10 cellular contexts compared by ENCODE assay signal in the genomic region with DNA sequence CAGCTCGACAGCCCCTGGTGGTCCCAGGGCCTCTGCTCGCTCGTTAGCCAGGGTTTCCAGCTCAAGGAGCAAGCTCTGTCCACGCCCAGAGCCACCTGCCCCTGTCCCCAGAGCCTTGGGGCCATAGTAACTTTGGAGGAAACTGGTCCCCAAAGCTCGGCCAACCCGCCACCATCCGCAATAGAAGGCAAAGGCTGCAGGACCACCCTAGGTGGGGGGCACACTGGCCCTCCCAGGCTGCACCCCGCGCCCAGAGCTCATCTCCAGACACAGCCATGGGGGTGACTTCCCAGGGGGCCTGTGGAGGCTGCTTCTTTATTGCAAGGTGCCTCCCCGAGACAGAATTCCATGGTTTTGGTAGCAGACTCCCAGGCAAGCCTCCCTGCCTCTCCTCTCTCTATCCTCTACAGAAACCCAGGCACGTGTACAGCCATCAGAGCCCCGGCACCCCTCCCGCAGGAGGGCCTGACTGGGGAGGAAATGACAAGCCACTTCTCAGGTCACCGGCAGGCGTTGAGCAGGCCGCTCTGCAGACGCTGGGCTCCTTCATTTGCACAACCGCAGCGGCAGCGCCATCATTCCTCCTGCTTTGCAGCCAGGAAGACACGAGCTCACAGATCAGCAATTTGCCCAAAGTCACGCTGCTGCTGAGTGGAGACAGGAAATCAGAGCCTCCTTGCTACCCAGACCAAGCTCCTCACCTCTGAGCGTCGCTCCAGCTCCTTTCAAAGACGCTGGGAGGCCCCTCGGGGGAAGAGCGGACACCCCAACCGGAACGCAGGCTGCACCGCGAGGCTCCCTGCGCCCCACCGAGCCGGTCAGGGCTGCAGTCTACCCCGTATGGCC.
A peak's percentile ranks its signal among the peaks of the same experiment; 100 is the strongest.
DNase-seq lines count a peak whose midpoint lies in the region; ATAC-seq and TF ChIP-seq lines count a peak whose summit lies in the region.
"Had no signal": no experiment of that assay in that cellular context is flagged by ENCODE, and none has a peak within 500 bp of the region (broad histone marks: within the 10 kb centered on the region; RNA-seq: fewer than 3 reads in every experiment).

No MANE protein-coding gene starts in this region.

- H3K18ac ChIP-seq in neuronal stem cell (ENCODE audit: low read length) (peak overlapping the region; percentile 53), mesenchymal stem cell (ENCODE audit: low read depth in 1 of 2, low read length in 2 of 2) (no peak overlapping the region)

- H3K4me2 ChIP-seq in neuronal stem cell (ENCODE audit: insufficient read depth, low read length, poor library complexity, severe bottlenecking) (no peak overlapping the region), mesenchymal stem cell (ENCODE audit: low read length, poor library complexity, severe bottlenecking) (no peak overlapping the region)

- H2BK5ac ChIP-seq in neuronal stem cell (ENCODE audit: low read length) = no peak overlapping the region
- no peak overlapping the region for H2BK5ac ChIP-seq in mesenchymal stem cell (ENCODE audit: low read depth, low read length, poor library complexity, severe bottlenecking)

- H2BK12ac ChIP-seq in neuronal stem cell (ENCODE audit: low read length) (no peak overlapping the region), mesenchymal stem cell (ENCODE audit: low read length in 2 of 2) (no peak overlapping the region)

- H3K9me3 ChIP-seq in RWPE2 (ENCODE audit: severe bottlenecking) (no peaks in the 10 kb centered on the region), neuronal stem cell (replicated peaks in 1 of 2; ENCODE audit: control insufficient read depth in 2 of 2, insufficient read depth in 1 of 2, low read depth in 1 of 2, low read length in 2 of 2) (no peaks in the 10 kb centered on the region), mesenchymal stem cell (ENCODE audit: control insufficient read depth, low read length) (no peaks in the 10 kb centered on the region)

- H3K36me3 ChIP-seq in RWPE2 (ENCODE audit: low read depth) (no peaks in the 10 kb centered on the region), neuronal stem cell (replicated peaks in 1 of 2; ENCODE audit: control insufficient read depth in 2 of 2, insufficient read depth in 2 of 2, low read length in 2 of 2) (no peaks in the 10 kb centered on the region), mesenchymal stem cell (ENCODE audit: control insufficient read depth in 1 of 2, insufficient read depth in 2 of 2, low read depth in 1 of 2, low read length in 2 of 2) (no peaks in the 10 kb centered on the region)

- H2AK5ac ChIP-seq in neuronal stem cell (ENCODE audit: low read depth, low read length) = peak overlapping the region; percentile 48
- H2AK5ac ChIP-seq in mesenchymal stem cell (ENCODE audit: low read length, severe bottlenecking) = no peak overlapping the region

- no peak overlapping the region for H3K14ac ChIP-seq in neuronal stem cell (ENCODE audit: low read length)
- no peak overlapping the region for H3K14ac ChIP-seq in mesenchymal stem cell (ENCODE audit: low read length in 2 of 2)

- no peak overlapping the region for H3K4ac ChIP-seq in neuronal stem cell (ENCODE audit: low read length)
- no peak overlapping the region for H3K4ac ChIP-seq in mesenchymal stem cell (ENCODE audit: low read depth in 1 of 2, low read length in 2 of 2)

- H3K79me1 ChIP-seq in neuronal stem cell (ENCODE audit: low read depth, low read length) = no peaks in the 10 kb centered on the region
- no peaks in the 10 kb centered on the region for H3K79me1 ChIP-seq in mesenchymal stem cell (replicated peaks; ENCODE audit: low read length, poor library complexity, severe bottlenecking)

- H3K27ac ChIP-seq in RWPE2 (ENCODE audit: poor library complexity, severe bottlenecking) = no peak overlapping the region
- H3K27ac ChIP-seq in coronary artery = no peak overlapping the region
- no peak overlapping the region for H3K27ac ChIP-seq in neuronal stem cell (replicated peaks; ENCODE audit: low read length)
- H3K27ac ChIP-seq in mesenchymal stem cell (ENCODE audit: low read length, poor library complexity, severe bottlenecking) = no peak overlapping the region

- no peaks in the 10 kb centered on the region for H3K27me3 ChIP-seq in RWPE2 (ENCODE audit: insufficient read depth, poor library complexity, severe bottlenecking)
- no peaks in the 10 kb centered on the region for H3K27me3 ChIP-seq in neuronal stem cell (ENCODE audit: control insufficient read depth in 3 of 3, insufficient read depth in 3 of 3, low read depth in 1 of 3, low read length in 3 of 3)
- no peaks in the 10 kb centered on the region for H3K27me3 ChIP-seq in mesenchymal stem cell (ENCODE audit: control insufficient read depth in 1 of 2, insufficient read depth in 1 of 2, low read length in 2 of 2)

- H2BK15ac ChIP-seq in neuronal stem cell (ENCODE audit: low read length) (no peak overlapping the region), mesenchymal stem cell (ENCODE audit: low read depth, poor library complexity, severe bottlenecking) (no peak overlapping the region)

- H3K4me3 ChIP-seq in RWPE2 (ENCODE audit: severe bottlenecking) = no peak overlapping the region
- no peak overlapping the region for H3K4me3 ChIP-seq in coronary artery
- H3K4me3 ChIP-seq in neuronal stem cell (ENCODE audit: low read length in 2 of 2) = no peak overlapping the region
- no peak overlapping the region for H3K4me3 ChIP-seq in mesenchymal stem cell (ENCODE audit: insufficient read depth in 1 of 2, low read depth in 1 of 2, low read length in 2 of 2)

- H4K91ac ChIP-seq in neuronal stem cell (ENCODE audit: low read depth, low read length, poor library complexity) (no peak overlapping the region), mesenchymal stem cell (ENCODE audit: low read length) (no peak overlapping the region)

- H2BK120ac ChIP-seq in neuronal stem cell (ENCODE audit: low read depth, low read length) (peak overlapping the region; percentile 55), mesenchymal stem cell (ENCODE audit: low read depth, low read length) (no peak overlapping the region)

- no peak for ATAC-seq in RWPE2 (ENCODE audit: low read depth)
- no peak for ATAC-seq in HG03108 (IDR thresholded peaks at IDR 0.05; ENCODE audit: unreplicated experiment)

- H4K8ac ChIP-seq in neuronal stem cell (ENCODE audit: low read depth, low read length) = no peak overlapping the region
- no peak overlapping the region for H4K8ac ChIP-seq in mesenchymal stem cell (ENCODE audit: low read length)

- H3K23ac ChIP-seq in neuronal stem cell (ENCODE audit: low read depth, low read length, poor library complexity) (peak overlapping the region; percentile 27), mesenchymal stem cell (ENCODE audit: low read length in 2 of 2) (no peak overlapping the region)

- no peak overlapping the region for H3K9ac ChIP-seq in neuronal stem cell (ENCODE audit: low read depth, low read length, poor library complexity)
- no peak overlapping the region for H3K9ac ChIP-seq in mesenchymal stem cell (ENCODE audit: low read length)

- H3K4me1 ChIP-seq in RWPE2 (ENCODE audit: insufficient read depth, poor library complexity, severe bottlenecking) = no peaks in the 10 kb centered on the region
- peaks cover 4 to 6% of the 10 kb centered on the region in 2 donors for H3K4me1 ChIP-seq in neuronal stem cell (ENCODE audit: control insufficient read depth in 2 of 2, insufficient read depth in 1 of 2, low read depth in 1 of 2, low read length in 2 of 2)
- H3K4me1 ChIP-seq in mesenchymal stem cell (ENCODE audit: control insufficient read depth, insufficient read depth, low read depth, low read length) = peaks cover 5% of the 10 kb centered on the region

- peak; percentile 27 for DNase-seq in ELF-1 (ENCODE audit: low read depth, low spot score)
- DNase-seq in RWPE2 (ENCODE audit: low spot score) = peak; percentile 33
- DNase-seq in coronary artery (ENCODE audit: low spot score) = peak; percentile 54
- no peak for DNase-seq in neuronal stem cell (ENCODE audit: low spot score)
- DNase-seq in mesenchymal stem cell = no peak
- no peak for DNase-seq in NCI-H2107 treated with DMSO at 0.1 percent for 48 hours (lab: John Stamatoyannopoulos, UW; ENCODE audit: unreplicated experiment)
- no peak for DNase-seq in RPMI8226
- DNase-seq: effector CD8-positive, alpha-beta T cell; midbrain had no signal

- TF ChIP-seq CTCF in RWPE2 (IDR thresholded peaks at IDR 0.05; ENCODE audit: poor library complexity, severe bottlenecking) (no peak), coronary artery (IDR thresholded peaks at IDR 0.05) (no peak)

- H2AFZ ChIP-seq in neuronal stem cell (ENCODE audit: low read length) (peak overlapping the region; percentile 72), mesenchymal stem cell (ENCODE audit: low read depth, low read length) (no peak overlapping the region)

- no CpG with 5 or more reads among the region's 35 CpGs for WGBS in neuronal stem cell (ENCODE audit: extremely low coverage in 2 of 2, insufficient read length in 2 of 2, insufficient replicate concordance in 1 of 2), 2 donors
- 85% methylated on average over 35 of the region's 35 CpGs for WGBS in mesenchymal stem cell

Comparison
In these comparisons a context has a peak if more than half of its experiments do, and no peak if none do; other contexts are left out.
1. DNase-seq: peak in ELF-1 (single experiment), RWPE2 (single experiment) and coronary artery (single experiment); none in neuronal stem cell (single experiment), mesenchymal stem cell (single experiment), NCI-H2107 treated with DMSO at 0.1 percent for 48 hours (single experiment) and RPMI8226 (single experiment).